Comparison of ENCODE assay signal across 28 cellular contexts in genomic region chr1:38097256-38097655, GRCh38. TPM values are rescaled to one million over a fixed set of nuclear protein-coding genes. Genes with fewer than 3 reads are reported as not detected.
DNase-seq lines count a peak whose midpoint lies in the region; ATAC-seq and TF ChIP-seq lines count a peak whose summit lies in the region.
"Had no signal": no experiment of that assay in that cellular context is flagged by ENCODE, and none has a peak within 500 bp of the region (broad histone marks: within the 10 kb centered on the region; RNA-seq: fewer than 3 reads in every experiment).

No MANE protein-coding gene starts in this region.

- H3K4me3 ChIP-seq in HEK293 (ENCODE audit: low read depth, low read length) = no peak overlapping the region
- no peak overlapping the region for H3K4me3 ChIP-seq in aorta (ENCODE audit: low read length in 2 of 2)
- H3K4me3 ChIP-seq: dorsolateral prefrontal cortex, gastroesophageal sphincter, hepatocyte had no signal

- H3K4me1 ChIP-seq in HEK293 (ENCODE audit: control insufficient read depth, insufficient read depth, low read length) (no peaks in the 10 kb centered on the region), aorta (ENCODE audit: control insufficient read depth in 1 of 2, insufficient read depth in 2 of 2, low read length in 2 of 2) (no peaks in the 10 kb centered on the region)
- H3K4me1 ChIP-seq: gastroesophageal sphincter had no signal

- H3K27ac ChIP-seq in HEK293 (ENCODE audit: extremely low read depth, low read depth, low read length) = no peak overlapping the region
- no peak overlapping the region for H3K27ac ChIP-seq in aorta (ENCODE audit: low read depth in 1 of 2, low read length in 2 of 2)
- H3K27ac ChIP-seq: dorsolateral prefrontal cortex, gastroesophageal sphincter, hepatocyte had no signal

- no peaks in the 10 kb centered on the region for H3K36me3 ChIP-seq in HEK293 (ENCODE audit: control insufficient read depth in 2 of 2, insufficient read depth in 1 of 2, low read length in 2 of 2)
- no peaks in the 10 kb centered on the region for H3K36me3 ChIP-seq in aorta (ENCODE audit: control insufficient read depth in 1 of 2, insufficient read depth in 2 of 2, low read length in 1 of 2)
- H3K36me3 ChIP-seq: gastroesophageal sphincter had no signal

- intact Hi-C loops in aorta (cut with DNase I) = no loop called here

- no peak for TF ChIP-seq CTCF in HEK293 (tag by site-specific recombination; IDR thresholded peaks at IDR 0.05)

- WGBS in aorta, 2 donors = 49 to 60% methylated on average over 13 of the region's 13 CpGs

- peak; percentile 46 for DNase-seq in COLO668 (lab: John Stamatoyannopoulos, UW; ENCODE audit: unreplicated experiment)
- peak; percentile 49 to 72 for DNase-seq in NCI-H526 (lab: John Stamatoyannopoulos, UW)
- DNase-seq in iPS-NIHi7 (ENCODE audit: extremely low spot score) = peak; percentile 34
- no peak for DNase-seq in aorta
- DNase-seq in NCI-H2029 treated with DMSO at 0.1 percent for 48 hours (lab: John Stamatoyannopoulos, UW) = no peak
- no peak for DNase-seq in dedifferentiated amniotic fluid mesenchymal stem cell (ENCODE audit: extremely low spot score)
- no peak for DNase-seq in stimulated activated CD4-positive, alpha-beta T cell treated with anti-CD3 and anti-CD28 coated beads, Interleukin-4, amount 100 ng/mL, for 24 hours
- DNase-seq: activated CD4-positive, alpha-beta T cell treated with anti-CD3 and anti-CD28 coated beads, Interleukin-2, amount 10 ng/mL, durations not matched to agents 24 days and 14 days; activated gamma-delta T cell treated with Interleukin-2 at 50 U/mL for 16 hours; activated naive CD8-positive, alpha-beta T cell treated with anti-CD3 and anti-CD28 coated beads, Interleukin-2, amount 50 U/mL, for 24 hours; activated T-cell treated with anti-CD3 and anti-CD28 coated beads, Interleukin-2, amount 50 U/mL, for 1 hour; CD4-positive, alpha-beta memory T cell; central memory CD4-positive, alpha-beta T cell; DMS53; dorsolateral prefrontal cortex; HCEC 1CT; left ventricle myocardium superior; naive B cell; NCI-H1092; NCI-H2227 treated with DMSO at 0.1 percent for 48 hours; occipital lobe; Right ventricle myocardium superior had no signal

- no peak for ATAC-seq in aorta (ENCODE audit: low FRiP score)
- ATAC-seq: activated naive CD8-positive, alpha-beta T cell treated with anti-CD3 and anti-CD28 coated beads, Interleukin-2, amount 50 U/mL, for 24 hours; gastroesophageal sphincter; left ventricle myocardium superior had no signal

- H3K27me3 ChIP-seq in aorta (ENCODE audit: control insufficient read depth in 1 of 2, insufficient read depth in 2 of 2, low read length in 1 of 2) = no peaks in the 10 kb centered on the region

- CTCF ChIA-PET in HEK293 (lab: Yijun Ruan, JAX) = no interaction called here

- POLR2A ChIA-PET in HEK293 (lab: Yijun Ruan, JAX) = no interaction called here

- H3K9me3 ChIP-seq in HEK293 (ENCODE audit: control insufficient read depth, insufficient read depth, low read depth, low read length) (no peaks in the 10 kb centered on the region), aorta (ENCODE audit: control insufficient read depth, low read length) (no peaks in the 10 kb centered on the region)
- H3K9me3 ChIP-seq: gastroesophageal sphincter had no signal

TF ChIP-seq in HEK293, 187 proteins besides CTCF, POLR2A, EP300 and RAD21:
- TF ChIP-seq ZIC2 (tag by site-specific recombination; IDR thresholded peaks at IDR 0.05) (peak; percentile 56), TRIM28 (IDR thresholded peaks at IDR 0.05; ENCODE audit: borderline replicate concordance, low read length) (no peak), ZNF132 (tag by site-specific recombination; IDR thresholded peaks at IDR 0.05; ENCODE audit: borderline replicate concordance) (no peak), MZF1 (tag by site-specific recombination; IDR thresholded peaks at IDR 0.05; ENCODE audit: borderline replicate concordance) (no peak), ZSCAN5A (tag by site-specific recombination; IDR thresholded peaks at IDR 0.05) (no peak), ZNF184 (tag by site-specific recombination; IDR thresholded peaks at IDR 0.05) (no peak), SALL2 (tag by site-specific recombination; IDR thresholded peaks at IDR 0.05; ENCODE audit: borderline replicate concordance) (no peak), SCRT1 (tag by site-specific recombination; IDR thresholded peaks at IDR 0.05; ENCODE audit: borderline replicate concordance) (no peak), KLF7 (tag by site-specific recombination; IDR thresholded peaks at IDR 0.05; ENCODE audit: borderline replicate concordance) (no peak), ZNF223 (tag by site-specific recombination; IDR thresholded peaks at IDR 0.05) (0 out of 2 replicates have a peak, but pooled peaks have one; percentile 19), SETDB1 (IDR thresholded peaks at IDR 0.05; ENCODE audit: insufficient read length, low read length) (no peak), ZNF624 (tag by site-specific recombination; IDR thresholded peaks at IDR 0.05) (no peak), ZNF292 (tag by site-specific recombination; IDR thresholded peaks at IDR 0.05; ENCODE audit: borderline replicate concordance, low read depth) (no peak)

RNA-seq across cellular contexts. Expression of gene POU3F1, which starts 50.7 kb away (rescaled TPM):
- under 1 TPM; 0.21 to 0.55 TPM for total RNA-seq in aorta
- polyA plus RNA-seq in aorta = not detected
- total RNA-seq: endothelial cell of umbilical vein, hepatocyte, HT1080, left ventricle myocardium superior had no signal
- polyA plus RNA-seq: endothelial cell of umbilical vein, fibroblast of lung had no signal

Comparison
In these comparisons a context has a peak if more than half of its experiments do, and no peak if none do; other contexts are left out.
1. DNase-seq: peak in COLO668 (single experiment), NCI-H526 (2 of 2) and iPS-NIHi7 (single experiment); none in aorta (0 of 2), NCI-H2029 treated with DMSO at 0.1 percent for 48 hours (single experiment), dedifferentiated amniotic fluid mesenchymal stem cell (single experiment) and stimulated activated CD4-positive, alpha-beta T cell treated with anti-CD3 and anti-CD28 coated beads, Interleukin-4, amount 100 ng/mL, for 24 hours (single experiment).